10 cellular contexts compared by ENCODE assay signal in the genomic region with DNA sequence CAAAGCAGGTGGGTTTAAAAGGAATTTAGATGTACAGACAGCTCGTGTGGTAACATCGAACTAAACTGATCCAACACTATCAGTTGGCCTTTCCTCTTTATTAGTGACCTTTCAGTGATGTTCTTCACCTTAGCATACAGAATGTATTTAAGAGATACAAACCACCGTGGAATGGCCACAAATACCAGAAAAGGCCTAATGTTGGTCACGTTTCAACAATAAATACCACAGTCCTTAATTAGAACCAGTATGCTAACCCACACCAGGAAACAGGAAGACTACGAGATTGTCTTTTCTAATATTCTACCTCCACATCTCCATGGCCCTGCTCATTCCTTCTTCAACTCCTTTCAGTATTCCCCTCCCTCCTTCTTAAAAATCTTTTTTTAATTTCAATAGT.
"Had no signal": no experiment of that assay in that cellular context is flagged by ENCODE, and none has a peak within 500 bp of the region (broad histone marks: within the 10 kb centered on the region; RNA-seq: fewer than 3 reads in every experiment).

No MANE protein-coding gene starts in this region.

- H3K9ac ChIP-seq: KMS-11 had no signal

- FAIRE-seq: H1, HepG2 had no signal

- ATAC-seq: GM23338, HepG2 had no signal

- H3K9me3 Mint-ChIP-seq: GM23338 had no signal

- H3K4me2 ChIP-seq: GM23338, KMS-11 had no signal

- H3K27ac ChIP-seq: HL-60, KMS-11 had no signal

- H3K27ac Mint-ChIP-seq: GM23338, H9, IgD-negative memory B cell had no signal

- H3K4me3 Mint-ChIP-seq: GM23338, H9, IgD-negative memory B cell had no signal

- H3K4me3 ChIP-seq: GM23338 had no signal

- DNase-seq: H9, HCEC 1CT, Karpas-422, KBM-7 had no signal

- H2AFZ ChIP-seq: GM23338 had no signal

- H3K4me1 Mint-ChIP-seq: IgD-negative memory B cell had no signal
